ENCODE assay signal across 10 cellular contexts in genomic region chr13:97719759-97720158, GRCh38.
"Had no signal": no experiment of that assay in that cellular context is flagged by ENCODE, and none has a peak within 500 bp of the region (broad histone marks: within the 10 kb centered on the region; RNA-seq: fewer than 3 reads in every experiment).

No MANE protein-coding gene starts in this region.

- H3K4me1 Mint-ChIP-seq: activated naive CD8-positive, alpha-beta T cell treated with anti-CD3 and anti-CD28 coated beads, Interleukin-2, amount 10 ng/mL, durations not matched to agents 7 days and 5 days; mesothelial cell of epicardium; stimulated activated memory B cell treated with anti-CD40 and anti-IgM and Interleukin-4, amounts not matched to agents 10 μg/mL and 1 μg/mL and 100 μg/mL, for 72 hours; T-cell had no signal

- H3K9me3 Mint-ChIP-seq: activated naive CD8-positive, alpha-beta T cell treated with anti-CD3 and anti-CD28 coated beads, Interleukin-2, amount 10 ng/mL, durations not matched to agents 7 days and 5 days; mesothelial cell of epicardium; stimulated activated memory B cell treated with anti-CD40 and anti-IgM and Interleukin-4, amounts not matched to agents 10 μg/mL and 1 μg/mL and 100 μg/mL, for 72 hours; T-cell had no signal

- H3K36me3 Mint-ChIP-seq: activated naive CD8-positive, alpha-beta T cell treated with anti-CD3 and anti-CD28 coated beads, Interleukin-2, amount 10 ng/mL, durations not matched to agents 7 days and 5 days; mesothelial cell of epicardium; stimulated activated memory B cell treated with anti-CD40 and anti-IgM and Interleukin-4, amounts not matched to agents 10 μg/mL and 1 μg/mL and 100 μg/mL, for 72 hours; T-cell had no signal

- H3K4me3 Mint-ChIP-seq: activated naive CD8-positive, alpha-beta T cell treated with anti-CD3 and anti-CD28 coated beads, Interleukin-2, amount 10 ng/mL, durations not matched to agents 7 days and 5 days; mesothelial cell of epicardium; stimulated activated memory B cell treated with anti-CD40 and anti-IgM and Interleukin-4, amounts not matched to agents 10 μg/mL and 1 μg/mL and 100 μg/mL, for 72 hours; T-cell had no signal

- DNase-seq: activated CD4-positive, CD25-positive, alpha-beta regulatory T cell treated with anti-CD3 and anti-CD28 coated beads, Interleukin-2, amount 50 U/mL, for 72 hours; activated naive CD4-positive, alpha-beta T cell; activated naive CD8-positive, alpha-beta T cell treated with anti-CD3 and anti-CD28 coated beads, Interleukin-2, amount 10 ng/mL, durations not matched to agents 7 days and 5 days; hypothalamus; left ventricle myocardium superior; stimulated activated CD4-positive, alpha-beta T cell treated with anti-CD3 and anti-CD28 coated beads, Interleukin-12 subunit alpha, Interleukin-12 subunit beta, amount 100 ng/mL, for 4 hours; T-cell; T-helper 9 cell had no signal

- H3K27ac Mint-ChIP-seq: activated naive CD8-positive, alpha-beta T cell treated with anti-CD3 and anti-CD28 coated beads, Interleukin-2, amount 10 ng/mL, durations not matched to agents 7 days and 5 days; mesothelial cell of epicardium; stimulated activated memory B cell treated with anti-CD40 and anti-IgM and Interleukin-4, amounts not matched to agents 10 μg/mL and 1 μg/mL and 100 μg/mL, for 72 hours; T-cell had no signal
